ENCODE assay signal across 15 cellular contexts in genomic region chr11:9150944-9151343, GRCh38. TPM values are rescaled to one million over a fixed set of nuclear protein-coding genes. Genes with fewer than 3 reads are reported as not detected.
"Had no signal": no experiment of that assay in that cellular context is flagged by ENCODE, and none has a peak within 500 bp of the region (broad histone marks: within the 10 kb centered on the region; RNA-seq: fewer than 3 reads in every experiment).

No MANE protein-coding gene starts in this region.

- H3K4me3 Mint-ChIP-seq: memory B cell; nephron; stimulated activated naive CD8-positive, alpha-beta T cell treated with anti-CD3 and anti-CD28 coated beads, Interleukin-15, amount 100 ng/mL, for 72 hours had no signal

- ATAC-seq: stimulated activated naive CD8-positive, alpha-beta T cell treated with anti-CD3 and anti-CD28 coated beads, Interleukin-15, amount 100 ng/mL, for 72 hours; upper lobe of right lung had no signal

- H3K9me3 Mint-ChIP-seq: activated naive CD4-positive, alpha-beta T cell treated with anti-CD3 and anti-CD28 coated beads, Interleukin-2, amount 50 U/mL, for 72 hours; memory B cell; nephron; stimulated activated naive CD8-positive, alpha-beta T cell treated with anti-CD3 and anti-CD28 coated beads, Interleukin-15, amount 100 ng/mL, for 72 hours had no signal

- H3K27ac Mint-ChIP-seq: memory B cell; nephron; stimulated activated naive CD8-positive, alpha-beta T cell treated with anti-CD3 and anti-CD28 coated beads, Interleukin-15, amount 100 ng/mL, for 72 hours had no signal

- H3K27me3 Mint-ChIP-seq: memory B cell; stimulated activated naive CD8-positive, alpha-beta T cell treated with anti-CD3 and anti-CD28 coated beads, Interleukin-15, amount 100 ng/mL, for 72 hours had no signal

- FAIRE-seq: bronchial epithelial cell had no signal

- H3K4me1 Mint-ChIP-seq: memory B cell, nephron had no signal

- DNase-seq: activated CD4-positive, alpha-beta T cell treated with anti-CD3 and anti-CD28 coated beads, Interleukin-2, amount 50 U/mL, for 4 hours; activated CD4-positive, CD25-positive, alpha-beta regulatory T cell treated with anti-CD3 and anti-CD28 coated beads, Interleukin-2, amount 50 U/mL, for 72 hours; activated effector memory CD4-positive, alpha-beta T cell treated with Interleukin-2 at 50 U/mL for 16 hours; activated T-cell treated with anti-CD3 and anti-CD28 coated beads, Interleukin-2, amount 50 U/mL, for 1 hour; colonic mucosa; effector CD4-positive, alpha-beta T cell; sigmoid colon; stimulated activated CD4-positive, alpha-beta T cell treated with anti-CD3 and anti-CD28 coated beads, Interleukin-4, amount 100 ng/mL, for 4 hours; stimulated activated naive CD8-positive, alpha-beta T cell treated with anti-CD3 and anti-CD28 coated beads, Interleukin-15, amount 100 ng/mL, for 72 hours; testis; upper lobe of right lung had no signal

RNA-seq across cellular contexts. Expression of gene SCUBE2, which starts 59.5 kb away (rescaled TPM):
- total RNA-seq: bronchial epithelial cell had no signal
